ENCODE assay signal across 1 cellular context in the genomic region with DNA sequence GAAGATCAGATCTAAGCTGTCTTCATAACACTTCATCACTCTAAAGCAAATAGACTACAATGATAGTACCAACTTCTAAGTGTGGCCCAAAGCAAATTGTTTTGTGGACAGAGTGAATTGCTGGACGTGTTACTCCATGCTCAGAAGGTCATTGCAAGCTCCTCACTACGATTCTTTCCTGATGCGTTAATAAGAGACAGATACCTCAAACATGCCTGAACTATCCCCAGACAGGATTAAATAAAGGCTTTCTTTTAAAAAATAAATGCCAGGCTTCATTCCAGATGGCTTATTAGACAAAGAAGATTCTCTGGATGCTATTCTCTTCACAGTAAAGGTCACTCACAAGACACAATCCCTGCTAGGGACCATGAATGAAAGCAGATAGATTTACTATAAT.
TF ChIP-seq lines count a peak whose summit lies in the region.

No MANE protein-coding gene starts in this region.

TF ChIP-seq in GM23338, 12 proteins besides CTCF, POLR2A, EP300 and RAD21 (continued from another document):
- no peak for TF ChIP-seq ZNF462 (CRISPR knock-in tag; IDR thresholded peaks at IDR 0.05)
TF ChIP-seq in GM23338: peak in this region for 0.
